12 cellular contexts compared by ENCODE assay signal in the genomic region with DNA sequence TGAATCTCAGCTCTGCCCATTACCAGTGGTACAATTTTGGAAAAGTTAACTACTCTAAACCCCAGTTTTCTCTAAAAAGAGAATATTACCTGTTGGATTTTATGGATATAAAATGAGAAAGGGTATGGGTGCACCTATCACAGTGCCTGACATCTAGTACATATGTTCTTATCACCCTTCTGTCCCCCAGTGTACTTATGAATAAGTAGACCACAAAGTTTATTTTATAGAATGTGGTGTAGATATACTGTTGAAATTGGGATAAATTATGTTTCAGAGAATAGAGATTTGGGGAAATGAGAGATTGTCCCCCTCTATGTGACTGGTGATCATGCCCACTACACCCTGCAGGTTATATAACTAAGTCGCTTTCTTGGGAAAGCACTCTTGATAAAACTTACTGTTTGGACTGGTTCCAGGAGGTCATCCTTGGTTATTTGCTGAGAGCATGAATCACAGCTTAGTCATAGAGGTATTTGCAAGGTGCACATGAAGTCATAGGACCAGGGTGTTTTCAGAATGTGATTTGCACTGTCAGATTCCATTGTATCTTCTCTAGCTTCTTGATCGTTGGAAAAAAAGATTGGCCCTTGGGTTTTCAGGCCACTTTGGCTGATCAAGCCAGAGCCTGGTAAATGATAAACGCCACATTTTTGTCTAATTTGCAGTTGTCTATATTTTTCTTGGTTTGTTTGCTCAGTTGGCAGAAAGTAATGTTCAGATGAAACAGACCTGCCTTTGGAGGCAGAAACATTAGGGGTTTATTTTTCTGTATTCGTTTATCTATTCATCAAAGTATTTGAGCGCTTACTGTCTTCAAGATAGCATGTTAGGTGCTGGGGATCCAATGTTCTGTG. TPM values are rescaled to one million over a fixed set of nuclear protein-coding genes. Genes with fewer than 3 reads are reported as not detected.
DNase-seq lines count a peak whose midpoint lies in the region; ATAC-seq and TF ChIP-seq lines count a peak whose summit lies in the region.
"Had no signal": no experiment of that assay in that cellular context is flagged by ENCODE, and none has a peak within 500 bp of the region (broad histone marks: within the 10 kb centered on the region; RNA-seq: fewer than 3 reads in every experiment).

No MANE protein-coding gene starts in this region.

- peak overlapping the region; percentile 44 for H3K27ac Mint-ChIP-seq in activated T-cell treated with anti-CD3 and anti-CD28 coated beads, Interleukin-2, amount 50 U/mL, for 72 hours
- peak overlapping the region; percentile 83 for H3K27ac Mint-ChIP-seq in type B pancreatic cell
- no peak overlapping the region for H3K27ac Mint-ChIP-seq in stimulated activated memory B cell treated with anti-CD40 and anti-IgM and Interleukin-4, amounts not matched to agents 10 μg/mL and 1 μg/mL and 100 μg/mL, for 72 hours

- H3K4me1 Mint-ChIP-seq in activated T-cell treated with anti-CD3 and anti-CD28 coated beads, Interleukin-2, amount 50 U/mL, for 72 hours (ENCODE audit: low read depth): peaks cover 45% of the 10 kb centered on the region
- H3K4me1 Mint-ChIP-seq in type B pancreatic cell (ENCODE audit: unreplicated experiment): peaks cover 6% of the 10 kb centered on the region
- H3K4me1 Mint-ChIP-seq in stimulated activated memory B cell treated with anti-CD40 and anti-IgM and Interleukin-4, amounts not matched to agents 10 μg/mL and 1 μg/mL and 100 μg/mL, for 72 hours: peaks cover 19% of the 10 kb centered on the region

- ATAC-seq in activated T-cell treated with anti-CD3 and anti-CD28 coated beads, Interleukin-2, amount 50 U/mL, for 72 hours (replicated peaks in 1 of 2): peak; percentile 90 to 94
- no peak for ATAC-seq in stimulated activated memory B cell treated with anti-CD40 and anti-IgM and Interleukin-4, amounts not matched to agents 10 μg/mL and 1 μg/mL and 100 μg/mL, for 72 hours

- no peaks in the 10 kb centered on the region for H3K36me3 Mint-ChIP-seq in activated T-cell treated with anti-CD3 and anti-CD28 coated beads, Interleukin-2, amount 50 U/mL, for 72 hours (ENCODE audit: insufficient read depth in 2 of 2)
- H3K36me3 Mint-ChIP-seq in type B pancreatic cell: peaks cover 5% of the 10 kb centered on the region
- peaks cover 30% of the 10 kb centered on the region for H3K36me3 Mint-ChIP-seq in stimulated activated memory B cell treated with anti-CD40 and anti-IgM and Interleukin-4, amounts not matched to agents 10 μg/mL and 1 μg/mL and 100 μg/mL, for 72 hours

- no peaks in the 10 kb centered on the region for H3K9me3 Mint-ChIP-seq in activated T-cell treated with anti-CD3 and anti-CD28 coated beads, Interleukin-2, amount 50 U/mL, for 72 hours
- H3K9me3 Mint-ChIP-seq in type B pancreatic cell: no peaks in the 10 kb centered on the region
- H3K9me3 Mint-ChIP-seq in stimulated activated memory B cell treated with anti-CD40 and anti-IgM and Interleukin-4, amounts not matched to agents 10 μg/mL and 1 μg/mL and 100 μg/mL, for 72 hours: peaks cover 2% of the 10 kb centered on the region

- DNase-seq in activated T-cell treated with anti-CD3 and anti-CD28 coated beads, Interleukin-2, amount 50 U/mL, for 72 hours: peak in 1 of 2 donors; percentile 19
- no peak for DNase-seq in activated T-cell treated with anti-CD3 and anti-CD28 coated beads, Interleukin-2, amount 50 U/mL, for 48 hours
- peak; percentile 89 for DNase-seq in iris pigment epithelial cell (ENCODE audit: low read depth)
- DNase-seq in type B pancreatic cell (ENCODE audit: extremely low spot score, unreplicated experiment): no peak
- DNase-seq in GM13977 (ENCODE audit: low spot score): no peak
- DNase-seq in hippocampal formation (lab: John Stamatoyannopoulos, UW): no peak
- DNase-seq: activated gamma-delta T cell; esophagus squamous epithelium; NCI-H2107; stimulated activated CD4-positive, alpha-beta T cell treated with anti-CD3 and anti-CD28 coated beads, Interleukin-4, amount 100 ng/mL, for 24 hours had no signal

- H3K4me3 Mint-ChIP-seq in activated T-cell treated with anti-CD3 and anti-CD28 coated beads, Interleukin-2, amount 50 U/mL, for 72 hours: peak overlapping the region in 1 of 2 donors; percentile 55
- H3K4me3 Mint-ChIP-seq in type B pancreatic cell: no peak overlapping the region
- H3K4me3 Mint-ChIP-seq in stimulated activated memory B cell treated with anti-CD40 and anti-IgM and Interleukin-4, amounts not matched to agents 10 μg/mL and 1 μg/mL and 100 μg/mL, for 72 hours: no peak overlapping the region

- TF ChIP-seq CTCF in VCaP (conservative IDR thresholded peaks at IDR 0.05) (no peak), type B pancreatic cell (conservative IDR thresholded peaks at IDR 0.05) (no peak), GM13977 (IDR thresholded peaks at IDR 0.05; ENCODE audit: extremely low read depth, insufficient read depth, missing control alignments) (no peak)

- in situ Hi-C loops in GM13977 (cut with MboI; ENCODE audit: low pct_unique_long_range_greater_than_20kb, low sequenced_read_pairs, unreplicated experiment): no loop called here

- peak overlapping the region; percentile 50 for H3K27ac ChIP-seq in VCaP

- H3K27me3 Mint-ChIP-seq in activated T-cell treated with anti-CD3 and anti-CD28 coated beads, Interleukin-2, amount 50 U/mL, for 72 hours (ENCODE audit: low read depth): no peaks in the 10 kb centered on the region
- H3K27me3 Mint-ChIP-seq in type B pancreatic cell: no peaks in the 10 kb centered on the region
- H3K27me3 Mint-ChIP-seq in stimulated activated memory B cell treated with anti-CD40 and anti-IgM and Interleukin-4, amounts not matched to agents 10 μg/mL and 1 μg/mL and 100 μg/mL, for 72 hours: no peaks in the 10 kb centered on the region

RNA-seq across cellular contexts. Expression of gene STX3, which starts 21.3 kb away (rescaled TPM):
- total RNA-seq in activated T-cell treated with anti-CD3 and anti-CD28 coated beads, Interleukin-2, amount 50 U/mL, for 72 hours: 10 to 100 TPM in 1 of 2 donors, 1 to 10 TPM in 1; 6.9 to 12.9 TPM
- total RNA-seq in type B pancreatic cell (ENCODE audit: low replicate concordance): 44.6 and 75.8 TPM in 2 replicates

RNA-seq across cellular contexts. Expression of gene MRPL16, which starts 34.1 kb away (rescaled TPM):
- total RNA-seq in activated T-cell treated with anti-CD3 and anti-CD28 coated beads, Interleukin-2, amount 50 U/mL, for 72 hours: 10 to 100 TPM; 53.8 to 58.0 TPM
- 46.2 and 67.1 TPM in 2 replicates for total RNA-seq in type B pancreatic cell (ENCODE audit: low replicate concordance)
